In genomic region chr10:3171488-3171887, GRCh38 we compare ENCODE assay signal across 8 cellular contexts. TPM values are rescaled to one million over a fixed set of nuclear protein-coding genes. Genes with fewer than 3 reads are reported as not detected.
A peak's percentile ranks its signal among the peaks of the same experiment; 100 is the strongest.
DNase-seq lines count a peak whose midpoint lies in the region; TF ChIP-seq lines count a peak whose summit lies in the region.
"Not testable (repeated sequence)": the region's sequence is repeated elsewhere in the genome, so short reads cannot be mapped to it uniquely, and the experiment has no call there.

No MANE protein-coding gene starts in this region.

- not testable (repeated sequence) for H3K4me1 Mint-ChIP-seq in activated T-helper 1 cell treated with anti-CD3 and anti-CD28 coated beads, Interleukin-12 subunit alpha, Interleukin-12 subunit beta, Interleukin-2, Interleukin-4 antibody, amounts not matched to agents 30 ng/mL and 10 ng/mL and 1 ng/mL, durations not matched to agents 14 hours and 24 hours and 36 hours (ENCODE audit: low read depth)

- H3K27ac ChIP-seq in RWPE1 (peak overlapping the region; percentile 84), muscle layer of duodenum (ENCODE audit: low read length) (peak overlapping the region; percentile 87)
- not testable (repeated sequence) for H3K27ac ChIP-seq in colonic mucosa; cardiac muscle cell; skeletal muscle tissue (ENCODE audit: low read depth, low read length)

- H3K27me3 ChIP-seq in HAP-1 (ENCODE audit: low read depth), result peaks cover 15% of the 10 kb centered on the region
- H3K27me3 ChIP-seq in colonic mucosa; cardiac muscle cell; muscle layer of duodenum (ENCODE audit: low read depth, low read length); skeletal muscle tissue (ENCODE audit: control insufficient read depth in 3 of 3, insufficient read depth in 3 of 3, low read length in 3 of 3): not testable (repeated sequence)

- in situ Hi-C loops in HAP-1 (cut with MboI; ENCODE audit: low sequenced_read_pairs), result not testable (repeated sequence)

- peak overlapping the region; percentile 84 for H3K4me3 ChIP-seq in AG04449 (ENCODE audit: low read depth, low read length)
- H3K4me3 ChIP-seq in HAP-1, result peak overlapping the region; percentile 86
- H3K4me3 ChIP-seq in colonic mucosa, result peak overlapping the region; percentile 93
- peak overlapping the region; percentile 63 for H3K4me3 ChIP-seq in cardiac muscle cell
- peak overlapping the region; percentile 75 to 84 for H3K4me3 ChIP-seq in muscle layer of duodenum (ENCODE audit: low read depth in 1 of 2, low read length in 2 of 2)
- peak overlapping the region; percentile 81 to 86 (median 84) for H3K4me3 ChIP-seq in skeletal muscle tissue (ENCODE audit: low read length in 3 of 3)

- not testable (repeated sequence) for TF ChIP-seq CTCF in AG04449 (IDR thresholded peaks at IDR 0.05; ENCODE audit: insufficient read depth, low read length, missing control alignments); RWPE1 (conservative IDR thresholded peaks at IDR 0.05; ENCODE audit: low read depth); colonic mucosa (IDR thresholded peaks at IDR 0.05); cardiac muscle cell (IDR thresholded peaks at IDR 0.05; ENCODE audit: low read depth, low read length)

- DNase-seq in AG04449 (ENCODE audit: low read depth, low spot score); HAP-1 (ENCODE audit: low spot score in 2 of 2); RWPE1 (ENCODE audit: low spot score); activated T-helper 1 cell treated with anti-CD3 and anti-CD28 coated beads, Interleukin-12 subunit alpha, Interleukin-12 subunit beta, Interleukin-2, Interleukin-4 antibody, amounts not matched to agents 30 ng/mL and 10 ng/mL and 1 ng/mL, durations not matched to agents 14 hours and 24 hours and 36 hours (ENCODE audit: low spot score); colonic mucosa; cardiac muscle cell (ENCODE audit: low read depth in 1 of 2, low spot score in 1 of 2): not testable (repeated sequence)

- H3K4me1 ChIP-seq in HAP-1; colonic mucosa; cardiac muscle cell (ENCODE audit: low read depth); skeletal muscle tissue (ENCODE audit: control insufficient read depth in 3 of 3, insufficient read depth in 3 of 3, low read length in 3 of 3): not testable (repeated sequence)
- H3K4me1 ChIP-seq in muscle layer of duodenum (ENCODE audit: control insufficient read depth in 1 of 2, insufficient read depth in 2 of 2, low read length in 2 of 2), result peaks cover 0 to 12% of the 10 kb centered on the region in 2 donors

- CTCF ChIA-PET in AG04449 (lab: Yijun Ruan, JAX); RWPE1 (lab: Yijun Ruan, JAX): not testable (repeated sequence)

- peaks cover 32% of the 10 kb centered on the region for H3K36me3 ChIP-seq in HAP-1 (replicated peaks)
- H3K36me3 ChIP-seq in colonic mucosa, result not testable (repeated sequence)
- H3K36me3 ChIP-seq in cardiac muscle cell, result peaks cover 22% of the 10 kb centered on the region
- peaks cover 23 to 34% of the 10 kb centered on the region in 2 donors for H3K36me3 ChIP-seq in muscle layer of duodenum (ENCODE audit: control insufficient read depth in 1 of 2, insufficient read depth in 2 of 2, low read length in 2 of 2)
- H3K36me3 ChIP-seq in skeletal muscle tissue (ENCODE audit: control insufficient read depth in 3 of 3, insufficient read depth in 3 of 3, low read length in 3 of 3), result peaks cover 26 to 33% (median 30%) of the 10 kb centered on the region in 3 donors

- POLR2A ChIA-PET in AG04449 (lab: Yijun Ruan, JAX); RWPE1 (lab: Yijun Ruan, JAX; ENCODE audit: low non-redundant PET): not testable (repeated sequence)

- peaks cover 16% of the 10 kb centered on the region for H3K27me3 Mint-ChIP-seq in activated T-helper 1 cell treated with anti-CD3 and anti-CD28 coated beads, Interleukin-12 subunit alpha, Interleukin-12 subunit beta, Interleukin-2, Interleukin-4 antibody, amounts not matched to agents 30 ng/mL and 10 ng/mL and 1 ng/mL, durations not matched to agents 14 hours and 24 hours and 36 hours (ENCODE audit: insufficient read depth)

- not testable (repeated sequence) for H3K9me3 ChIP-seq in HAP-1; colonic mucosa; cardiac muscle cell (ENCODE audit: low read depth); muscle layer of duodenum (ENCODE audit: control insufficient read depth in 1 of 2, low read length in 2 of 2); skeletal muscle tissue (ENCODE audit: control insufficient read depth in 3 of 3, low read length in 3 of 3)

- H3K9ac ChIP-seq in colonic mucosa (ENCODE audit: low read depth in 2 of 2, low read length in 2 of 2), result peak overlapping the region in 1 of 2 donors; percentile 84
- H3K9ac ChIP-seq in skeletal muscle tissue (ENCODE audit: low read depth in 1 of 3, low read length in 3 of 3), result peak overlapping the region; percentile 82 to 94 (median 94)

- peak overlapping the region; percentile 90 for H3K4me3 Mint-ChIP-seq in activated T-helper 1 cell treated with anti-CD3 and anti-CD28 coated beads, Interleukin-12 subunit alpha, Interleukin-12 subunit beta, Interleukin-2, Interleukin-4 antibody, amounts not matched to agents 30 ng/mL and 10 ng/mL and 1 ng/mL, durations not matched to agents 14 hours and 24 hours and 36 hours

- intact Hi-C loops in activated T-helper 1 cell treated with anti-CD3 and anti-CD28 coated beads, Interleukin-12 subunit alpha, Interleukin-12 subunit beta, Interleukin-2, Interleukin-4 antibody, amounts not matched to agents 30 ng/mL and 10 ng/mL and 1 ng/mL, durations not matched to agents 14 hours and 24 hours and 36 hours (cut with micrococcal nuclease); colonic mucosa (cut with DNase I): not testable (repeated sequence)

- H3K27ac Mint-ChIP-seq in activated T-helper 1 cell treated with anti-CD3 and anti-CD28 coated beads, Interleukin-12 subunit alpha, Interleukin-12 subunit beta, Interleukin-2, Interleukin-4 antibody, amounts not matched to agents 30 ng/mL and 10 ng/mL and 1 ng/mL, durations not matched to agents 14 hours and 24 hours and 36 hours, result peak overlapping the region; percentile 29

- H3K9me3 Mint-ChIP-seq in activated T-helper 1 cell treated with anti-CD3 and anti-CD28 coated beads, Interleukin-12 subunit alpha, Interleukin-12 subunit beta, Interleukin-2, Interleukin-4 antibody, amounts not matched to agents 30 ng/mL and 10 ng/mL and 1 ng/mL, durations not matched to agents 14 hours and 24 hours and 36 hours, result not testable (repeated sequence)

- H3K36me3 Mint-ChIP-seq in activated T-helper 1 cell treated with anti-CD3 and anti-CD28 coated beads, Interleukin-12 subunit alpha, Interleukin-12 subunit beta, Interleukin-2, Interleukin-4 antibody, amounts not matched to agents 30 ng/mL and 10 ng/mL and 1 ng/mL, durations not matched to agents 14 hours and 24 hours and 36 hours (ENCODE audit: low read depth), result peaks cover 24% of the 10 kb centered on the region

RNA-seq across cellular contexts. Expression of gene PITRM1, which starts 1.1 kb away (rescaled TPM):
- 76.3 and 80.4 TPM in 2 replicates for total RNA-seq in activated T-helper 1 cell treated with anti-CD3 and anti-CD28 coated beads, Interleukin-12 subunit alpha, Interleukin-12 subunit beta, Interleukin-2, Interleukin-4 antibody, amounts not matched to agents 30 ng/mL and 10 ng/mL and 1 ng/mL, durations not matched to agents 14 hours and 24 hours and 36 hours
- total RNA-seq in colonic mucosa (10 to 100 TPM; 43.7 to 52.3 TPM), cardiac muscle cell (54.3 and 59.3 TPM in 2 replicates), skeletal muscle tissue (44.9 TPM)
- 65.0 and 86.8 TPM in 2 replicates for polyA plus RNA-seq in cardiac muscle cell
